8 cellular contexts compared by ENCODE assay signal in genomic region chr11:68904458-68904847, GRCh38.
DNase-seq lines count a peak whose midpoint lies in the region; ATAC-seq and TF ChIP-seq lines count a peak whose summit lies in the region.

No MANE protein-coding gene starts in this region.

- in situ Hi-C loops in HAP-1 (cut with MboI; ENCODE audit: low sequenced_read_pairs) = no loop called here

- H3K27me3 Mint-ChIP-seq in T-helper 2 cell treated with Interferon-gamma antibody and Interleukin-4, amounts not matched to agents 5 μg/mL and 100 μg/mL, for 36 hours (ENCODE audit: low read depth) = no peaks in the 10 kb centered on the region

- no peaks in the 10 kb centered on the region for H3K9me3 ChIP-seq in HAP-1

- H3K9me3 Mint-ChIP-seq in T-helper 2 cell treated with Interferon-gamma antibody and Interleukin-4, amounts not matched to agents 5 μg/mL and 100 μg/mL, for 36 hours = no peaks in the 10 kb centered on the region

- DNase-seq in COLO829 (ENCODE audit: low spot score) (peak; percentile 6), HAP-1 (ENCODE audit: low spot score in 2 of 2) (peak in 1 of 2 experiments; percentile 43), fibroblast of pulmonary artery (ENCODE audit: low read depth) (peak; percentile 14), SKM-1 (lab: John Stamatoyannopoulos, UW; ENCODE audit: unreplicated experiment) (no peak), NCI-H345 (lab: John Stamatoyannopoulos, UW) (no peak)
- DNase-seq in T-helper 2 cell treated with Interferon-gamma antibody and Interleukin-4, amounts not matched to agents 5 μg/mL and 100 μg/mL, for 36 hours (ENCODE audit: low spot score) = no peak

- H3K4me1 ChIP-seq in HAP-1 (peaks cover 14% of the 10 kb centered on the region), rectal smooth muscle tissue (ENCODE audit: control insufficient read depth, insufficient read depth, low read length) (peaks cover 15% of the 10 kb centered on the region)

- ATAC-seq in GM19328 (IDR thresholded peaks at IDR 0.05; ENCODE audit: unreplicated experiment) = no peak

- H3K36me3 ChIP-seq in HAP-1 (replicated peaks) (peaks cover 33% of the 10 kb centered on the region), rectal smooth muscle tissue (ENCODE audit: control insufficient read depth, insufficient read depth, low read length) (peaks cover 14% of the 10 kb centered on the region)

- H3K27me3 ChIP-seq in HAP-1 (ENCODE audit: low read depth) (no peaks in the 10 kb centered on the region), rectal smooth muscle tissue (ENCODE audit: control insufficient read depth, insufficient read depth, low read length) (no peaks in the 10 kb centered on the region)

- H3K4me3 Mint-ChIP-seq in T-helper 2 cell treated with Interferon-gamma antibody and Interleukin-4, amounts not matched to agents 5 μg/mL and 100 μg/mL, for 36 hours = peak overlapping the region; percentile 98

- H3K9ac ChIP-seq in rectal smooth muscle tissue (ENCODE audit: low read length) = peak overlapping the region; percentile 39

- H3K4me3 ChIP-seq in HAP-1 = peak overlapping the region; percentile 90
- peak overlapping the region; percentile 88 for H3K4me3 ChIP-seq in fibroblast of pulmonary artery (replicated peaks; ENCODE audit: low read depth, low read length)
- H3K4me3 ChIP-seq in rectal smooth muscle tissue (ENCODE audit: low read length) = peak overlapping the region; percentile 100

- H3K36me3 Mint-ChIP-seq in T-helper 2 cell treated with Interferon-gamma antibody and Interleukin-4, amounts not matched to agents 5 μg/mL and 100 μg/mL, for 36 hours (ENCODE audit: low read depth) = peaks cover 24% of the 10 kb centered on the region

- peak overlapping the region; percentile 94 for H3K27ac Mint-ChIP-seq in T-helper 2 cell treated with Interferon-gamma antibody and Interleukin-4, amounts not matched to agents 5 μg/mL and 100 μg/mL, for 36 hours

- H3K4me1 Mint-ChIP-seq in T-helper 2 cell treated with Interferon-gamma antibody and Interleukin-4, amounts not matched to agents 5 μg/mL and 100 μg/mL, for 36 hours (ENCODE audit: low read depth) = peaks cover 29% of the 10 kb centered on the region

- TF ChIP-seq CTCF in fibroblast of pulmonary artery (IDR thresholded peaks at IDR 0.05; ENCODE audit: low read length, missing control alignments) = no peak

- peak overlapping the region; percentile 90 for H3K27ac ChIP-seq in rectal smooth muscle tissue (ENCODE audit: low read depth, low read length)

Comparison
In these comparisons a context has a peak if more than half of its experiments do, and no peak if none do; other contexts are left out.
1. DNase-seq: peak in COLO829 (single experiment) and fibroblast of pulmonary artery (single experiment); none in T-helper 2 cell treated with Interferon-gamma antibody and Interleukin-4, amounts not matched to agents 5 μg/mL and 100 μg/mL, for 36 hours (single experiment), SKM-1 (single experiment) and NCI-H345 (single experiment).
2. Peak in every context shown above with its lines, with median percentiles within 50 percentile points of each other: H3K4me3 ChIP-seq.